ENCODE assay signal across 13 cellular contexts in the genomic region with DNA sequence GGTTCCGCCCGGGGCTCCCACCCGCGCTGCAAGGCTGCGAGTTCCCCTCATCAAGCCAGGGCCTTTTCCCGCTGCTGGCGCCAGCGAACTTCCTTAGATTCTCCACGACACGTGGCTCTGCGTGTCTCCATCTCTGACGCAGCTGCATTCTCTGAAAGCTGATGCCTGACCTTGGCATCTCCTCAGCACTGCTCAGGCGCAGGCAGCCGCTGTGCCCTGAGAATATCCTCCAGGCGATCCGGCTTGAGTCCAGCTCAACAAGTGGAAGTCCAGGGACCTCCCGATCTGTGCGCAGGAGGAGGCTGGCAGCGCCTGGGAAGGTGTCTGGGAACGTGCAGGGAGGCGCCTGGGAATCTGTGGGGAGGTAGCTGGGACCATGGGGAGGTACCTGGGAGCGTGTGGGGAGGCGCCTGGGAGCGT.
DNase-seq lines count a peak whose midpoint lies in the region; ATAC-seq and TF ChIP-seq lines count a peak whose summit lies in the region.
"Had no signal": no experiment of that assay in that cellular context is flagged by ENCODE, and none has a peak within 500 bp of the region (broad histone marks: within the 10 kb centered on the region; RNA-seq: fewer than 3 reads in every experiment).

No MANE protein-coding gene starts in this region.

- H3K36me3 ChIP-seq in mucosa of descending colon (ENCODE audit: low read depth) (no peaks in the 10 kb centered on the region), left lung (no peaks in the 10 kb centered on the region)
- no peaks in the 10 kb centered on the region for H3K36me3 ChIP-seq in effector memory CD4-positive, alpha-beta T cell (ENCODE audit: control insufficient read depth, insufficient read depth, low read length)
- H3K36me3 ChIP-seq: HAP-1 had no signal

- H3K4me1 ChIP-seq in mucosa of descending colon (ENCODE audit: low read depth) (no peaks in the 10 kb centered on the region), left lung (peaks cover 0 to 4% of the 10 kb centered on the region in 2 donors)
- H3K4me1 ChIP-seq in effector memory CD4-positive, alpha-beta T cell (ENCODE audit: control insufficient read depth, insufficient read depth, low read length, poor library complexity, severe bottlenecking) = no peaks in the 10 kb centered on the region
- H3K4me1 ChIP-seq: HAP-1 had no signal

- TF ChIP-seq CTCF in 22Rv1 (IDR thresholded peaks at IDR 0.05) (no peak), astrocyte of the spinal cord (IDR thresholded peaks at IDR 0.05; ENCODE audit: low read depth, low read length) (no peak), mucosa of descending colon (IDR thresholded peaks at IDR 0.05) (no peak), left lung (IDR thresholded peaks at IDR 0.05) (no peak)

- in situ Hi-C loops in astrocyte of the spinal cord (cut with HindIII; ENCODE audit: low sequenced_read_pairs) = no loop called here

- intact Hi-C loops in mucosa of descending colon (cut with DNase I, micrococcal nuclease) (no loop called here), left lung (cut with DNase I) (no loop called here)

- no peaks in the 10 kb centered on the region for H3K9me3 ChIP-seq in mucosa of descending colon
- no peaks in the 10 kb centered on the region for H3K9me3 ChIP-seq in effector memory CD4-positive, alpha-beta T cell (ENCODE audit: control insufficient read depth, low read length)
- H3K9me3 ChIP-seq in left lung = peaks cover 0 to 29% of the 10 kb centered on the region in 2 donors
- H3K9me3 ChIP-seq: HAP-1 had no signal

- ATAC-seq in GM21367 (IDR thresholded peaks at IDR 0.05; ENCODE audit: unreplicated experiment) (peak; percentile 58), mucosa of descending colon (peak; percentile 65), left lung (no peak), HG03439 (IDR thresholded peaks at IDR 0.05; ENCODE audit: unreplicated experiment) (no peak)

- H3K27me3 ChIP-seq in effector memory CD4-positive, alpha-beta T cell (replicated peaks; ENCODE audit: control insufficient read depth, insufficient read depth, low read length, poor library complexity, severe bottlenecking) = no peaks in the 10 kb centered on the region
- no peaks in the 10 kb centered on the region for H3K27me3 ChIP-seq in left lung

- peak overlapping the region; percentile 46; the same call in 1 of the 2 replicates for H3K27ac ChIP-seq in 22Rv1
- H3K27ac ChIP-seq in effector memory CD4-positive, alpha-beta T cell (ENCODE audit: insufficient read depth, low read length, poor library complexity, severe bottlenecking) = no peak overlapping the region
- peak overlapping the region in 1 of 2 donors; percentile 7 for H3K27ac ChIP-seq in left lung

- H3K4me3 ChIP-seq in astrocyte of the spinal cord (ENCODE audit: low read depth, low read length) (peak overlapping the region; percentile 12), mucosa of descending colon (no peak overlapping the region), left lung (no peak overlapping the region)
- H3K4me3 ChIP-seq in effector memory CD4-positive, alpha-beta T cell (ENCODE audit: insufficient read depth, low read depth, low read length, poor library complexity, severe bottlenecking) = no peak overlapping the region
- H3K4me3 ChIP-seq: HAP-1, lung had no signal

- DNase-seq in astrocyte of the spinal cord (ENCODE audit: low read depth, low spot score) (peak; percentile 45), mucosa of descending colon (no peak), left lung (no peak)
- no peak for DNase-seq in effector memory CD4-positive, alpha-beta T cell
- DNase-seq in stimulated activated naive CD4-positive, alpha-beta T cell treated with Interleukin-2 at 50 U/mL for 16 hours (lab: John Stamatoyannopoulos, UW) = no peak
- DNase-seq: activated T-cell treated with anti-CD3 and anti-CD28 coated beads, Interleukin-2, amount 50 U/mL, for 48 hours; endodermal cell; nucleus accumbens had no signal

Comparison
In these comparisons a context has a peak if more than half of its experiments do, and no peak if none do; other contexts are left out.
1. ATAC-seq: peak in GM21367 (single experiment) and mucosa of descending colon (single experiment); none in left lung (single experiment) and HG03439 (single experiment).